1 cellular context compared by ENCODE assay signal in genomic region chr2:232315049-232315922, GRCh38.
A peak's percentile ranks its signal among the peaks of the same experiment; 100 is the strongest.
TF ChIP-seq lines count a peak whose summit lies in the region.

No MANE protein-coding gene starts in this region.

TF ChIP-seq in GM12878, 131 proteins besides CTCF, POLR2A, EP300 and RAD21 (continued from another document):
- TF ChIP-seq PKNOX1 (IDR thresholded peaks at IDR 0.05) (peak; percentile 60; the same call in 1 of the 2 replicates), SRF (IDR thresholded peaks at IDR 0.05; ENCODE audit: low read depth in 2 of 2, low read length in 2 of 2) (no peak), MYC (IDR thresholded peaks at IDR 0.05; ENCODE audit: insufficient read depth, insufficient read length, insufficient replicate concordance, low read length, severe bottlenecking) (no peak), TCF12 (IDR thresholded peaks at IDR 0.05; ENCODE audit: low read depth, low read length) (peak; percentile 45), SPI1 (IDR thresholded peaks at IDR 0.05; ENCODE audit: borderline replicate concordance, insufficient read depth, low read depth, low read length) (peak; percentile 84), TCF3 (IDR thresholded peaks at IDR 0.05; ENCODE audit: borderline replicate concordance, insufficient read depth, low read depth, low read length) (0 out of 2 replicates have a peak, but pooled peaks have one; percentile 36), MTA2 (IDR thresholded peaks at IDR 0.05; ENCODE audit: low read depth) (no peak), CREB1 (IDR thresholded peaks at IDR 0.05; ENCODE audit: low read depth) (peak; percentile 54; the same call in 1 of the 2 replicates), RUNX3 (IDR thresholded peaks at IDR 0.05; ENCODE audit: low read length) (peak; percentile 28), ESRRA (IDR thresholded peaks at IDR 0.05; ENCODE audit: low read length) (no peak)
